8 cellular contexts compared by ENCODE assay signal in genomic region chr15:65583701-65584100, GRCh38. TPM values are rescaled to one million over a fixed set of nuclear protein-coding genes. Genes with fewer than 3 reads are reported as not detected.
DNase-seq lines count a peak whose midpoint lies in the region; ATAC-seq and TF ChIP-seq lines count a peak whose summit lies in the region.

No MANE protein-coding gene starts in this region.

- peaks cover 20% of the 10 kb centered on the region for H3K4me1 ChIP-seq in CD8-positive, alpha-beta T cell (ENCODE audit: insufficient read depth, low read length)
- H3K4me1 ChIP-seq in right lobe of liver (no peaks in the 10 kb centered on the region), HAP-1 (peaks cover 6% of the 10 kb centered on the region)

- CTCF ChIA-PET in CD8-positive, alpha-beta T cell (lab: Charles Lee): no interaction called here

- 20% methylated on average over 1 of the region's 1 CpG for WGBS in right lobe of liver (ENCODE audit: insufficient coverage, low coverage, low lambda C conversion rate, missing lambda C conversion rate)

- H3K27me3 Mint-ChIP-seq in CD8-positive, alpha-beta T cell (ENCODE audit: low read depth): no peaks in the 10 kb centered on the region
- H3K27me3 Mint-ChIP-seq in IgD-negative memory B cell: no peaks in the 10 kb centered on the region
- no peaks in the 10 kb centered on the region for H3K27me3 Mint-ChIP-seq in activated T-cell treated with anti-CD3 and anti-CD28 coated beads, Interleukin-2, amount 50 U/mL, for 4 hours (ENCODE audit: low read depth)

- no peaks in the 10 kb centered on the region for H3K9me3 Mint-ChIP-seq in CD8-positive, alpha-beta T cell
- H3K9me3 Mint-ChIP-seq in IgD-negative memory B cell: no peaks in the 10 kb centered on the region
- H3K9me3 Mint-ChIP-seq in activated T-cell treated with anti-CD3 and anti-CD28 coated beads, Interleukin-2, amount 50 U/mL, for 4 hours: no peaks in the 10 kb centered on the region

- peaks cover 29% of the 10 kb centered on the region for H3K4me1 Mint-ChIP-seq in CD8-positive, alpha-beta T cell (ENCODE audit: low read depth)
- peaks cover 10 to 29% (median 17%) of the 10 kb centered on the region in 3 donors for H3K4me1 Mint-ChIP-seq in IgD-negative memory B cell
- H3K4me1 Mint-ChIP-seq in activated T-cell treated with anti-CD3 and anti-CD28 coated beads, Interleukin-2, amount 50 U/mL, for 4 hours (ENCODE audit: low read depth): peaks cover 31% of the 10 kb centered on the region

- H3K36me3 ChIP-seq in CD8-positive, alpha-beta T cell (ENCODE audit: insufficient read depth, low read length): peaks cover 20% of the 10 kb centered on the region
- peaks cover 0 to 63% (median 10%) of the 10 kb centered on the region in 4 donors for H3K36me3 ChIP-seq in right lobe of liver
- H3K36me3 ChIP-seq in HAP-1 (replicated peaks): peaks cover 80% of the 10 kb centered on the region

- ATAC-seq in CD8-positive, alpha-beta T cell: peak; percentile 69
- no peak for ATAC-seq in activated T-cell treated with anti-CD3 and anti-CD28 coated beads, Interleukin-2, amount 50 U/mL, for 4 hours
- peak; percentile 28 to 60 (median 44) for ATAC-seq in right lobe of liver
- no peak for ATAC-seq in GM18519 (IDR thresholded peaks at IDR 0.05; ENCODE audit: low FRiP score, unreplicated experiment)

- POLR2A ChIA-PET in CD8-positive, alpha-beta T cell (lab: Charles Lee): no interaction called here

- H3K4me3 Mint-ChIP-seq in CD8-positive, alpha-beta T cell: peak overlapping the region; percentile 32
- H3K4me3 Mint-ChIP-seq in IgD-negative memory B cell: peak overlapping the region in 1 of 4 donors; percentile 81
- H3K4me3 Mint-ChIP-seq in activated T-cell treated with anti-CD3 and anti-CD28 coated beads, Interleukin-2, amount 50 U/mL, for 4 hours: no peak overlapping the region

- no peak for TF ChIP-seq POLR2A in right lobe of liver (IDR thresholded peaks at IDR 0.05)

- no peaks in the 10 kb centered on the region for H3K9me3 ChIP-seq in CD8-positive, alpha-beta T cell (ENCODE audit: low read length)
- H3K9me3 ChIP-seq in right lobe of liver: no peaks in the 10 kb centered on the region
- no peaks in the 10 kb centered on the region for H3K9me3 ChIP-seq in HAP-1

- peak in 6 of 7 experiments; percentile 31 to 65 (median 50) for DNase-seq in CD8-positive, alpha-beta T cell
- DNase-seq in activated T-cell treated with anti-CD3 and anti-CD28 coated beads, Interleukin-2, amount 50 U/mL, for 4 hours: peak; percentile 10
- DNase-seq in right lobe of liver (no peak), HAP-1 (ENCODE audit: low spot score in 2 of 2) (no peak), DMS 273 (lab: John Stamatoyannopoulos, UW; ENCODE audit: unreplicated experiment) (no peak), NCI-H128 (lab: John Stamatoyannopoulos, UW; ENCODE audit: unreplicated experiment) (no peak)

- intact Hi-C loops in CD8-positive, alpha-beta T cell (cut with DNase I, micrococcal nuclease): no loop called here
- intact Hi-C loops in right lobe of liver (cut with DNase I): no loop called here

- in situ Hi-C loops in HAP-1 (cut with MboI; ENCODE audit: low sequenced_read_pairs): no loop called here

- no peak for TF ChIP-seq CTCF in CD8-positive, alpha-beta T cell (IDR thresholded peaks at IDR 0.05)
- no peak for TF ChIP-seq CTCF in right lobe of liver (IDR thresholded peaks at IDR 0.05)

- peaks cover 78% of the 10 kb centered on the region for H3K36me3 Mint-ChIP-seq in CD8-positive, alpha-beta T cell
- H3K36me3 Mint-ChIP-seq in IgD-negative memory B cell: peaks cover 19% of the 10 kb centered on the region
- H3K36me3 Mint-ChIP-seq in activated T-cell treated with anti-CD3 and anti-CD28 coated beads, Interleukin-2, amount 50 U/mL, for 4 hours (ENCODE audit: insufficient read depth): peaks cover 60% of the 10 kb centered on the region

- H3K27ac Mint-ChIP-seq in CD8-positive, alpha-beta T cell: peak overlapping the region; percentile 85
- H3K27ac Mint-ChIP-seq in IgD-negative memory B cell: peak overlapping the region; percentile 75 to 90 (median 80)

- no peak overlapping the region for H3K4me3 ChIP-seq in CD8-positive, alpha-beta T cell (ENCODE audit: low read depth, low read length)
- no peak overlapping the region for H3K4me3 ChIP-seq in right lobe of liver
- H3K4me3 ChIP-seq in HAP-1: no peak overlapping the region

- peak overlapping the region; percentile 54 for H3K27ac ChIP-seq in CD8-positive, alpha-beta T cell (ENCODE audit: low read depth, low read length)
- no peak overlapping the region for H3K27ac ChIP-seq in right lobe of liver

- H3K27me3 ChIP-seq in CD8-positive, alpha-beta T cell (ENCODE audit: insufficient read depth, low read length): no peaks in the 10 kb centered on the region
- no peaks in the 10 kb centered on the region for H3K27me3 ChIP-seq in right lobe of liver
- no peaks in the 10 kb centered on the region for H3K27me3 ChIP-seq in HAP-1 (ENCODE audit: low read depth)

RNA-seq across cellular contexts. Expression of gene INTS14, which starts 27.2 kb away (rescaled TPM):
- 10 to 100 TPM; 26.7 to 28.6 TPM for total RNA-seq in CD8-positive, alpha-beta T cell
- polyA plus RNA-seq in IgD-negative memory B cell: 24.3 TPM
- 10 to 100 TPM; 58.1 to 65.6 (median 64.4) TPM for total RNA-seq in activated T-cell treated with anti-CD3 and anti-CD28 coated beads, Interleukin-2, amount 50 U/mL, for 4 hours
- 10 to 100 TPM; 15.3 to 19.8 (median 17.4) TPM for total RNA-seq in right lobe of liver

RNA-seq across cellular contexts. Expression of gene SLC24A1, which starts 38.0 kb away (rescaled TPM):
- 1 to 10 TPM; 1.3 to 1.5 TPM for total RNA-seq in CD8-positive, alpha-beta T cell
- 2.0 TPM for polyA plus RNA-seq in IgD-negative memory B cell
- total RNA-seq in activated T-cell treated with anti-CD3 and anti-CD28 coated beads, Interleukin-2, amount 50 U/mL, for 4 hours: 1 to 10 TPM; 3.2 to 3.4 (median 3.3) TPM
- 1 to 10 TPM; 1.7 to 5.0 (median 4.8) TPM for total RNA-seq in right lobe of liver

RNA-seq across cellular contexts. Expression of gene HACD3, which starts 53.4 kb away (rescaled TPM):
- total RNA-seq in CD8-positive, alpha-beta T cell: 10 to 100 TPM; 16.8 to 17.0 TPM
- 25.7 TPM for polyA plus RNA-seq in IgD-negative memory B cell
- total RNA-seq in activated T-cell treated with anti-CD3 and anti-CD28 coated beads, Interleukin-2, amount 50 U/mL, for 4 hours: 10 to 100 TPM; 44.0 to 53.9 (median 45.9) TPM
- total RNA-seq in right lobe of liver: 10 to 100 TPM; 48.7 to 73.9 (median 61.7) TPM

Comparison
In these comparisons a context has a peak if more than half of its experiments do, and no peak if none do; other contexts are left out.
1. ATAC-seq: peak in CD8-positive, alpha-beta T cell (single experiment) and right lobe of liver (4 of 4); none in activated T-cell treated with anti-CD3 and anti-CD28 coated beads, Interleukin-2, amount 50 U/mL, for 4 hours (0 of 2) and GM18519 (single experiment).
2. DNase-seq: peak in CD8-positive, alpha-beta T cell (6 of 7) and activated T-cell treated with anti-CD3 and anti-CD28 coated beads, Interleukin-2, amount 50 U/mL, for 4 hours (single experiment); none in right lobe of liver (0 of 3), HAP-1 (0 of 2), DMS 273 (single experiment) and NCI-H128 (single experiment).